In the genomic region with DNA sequence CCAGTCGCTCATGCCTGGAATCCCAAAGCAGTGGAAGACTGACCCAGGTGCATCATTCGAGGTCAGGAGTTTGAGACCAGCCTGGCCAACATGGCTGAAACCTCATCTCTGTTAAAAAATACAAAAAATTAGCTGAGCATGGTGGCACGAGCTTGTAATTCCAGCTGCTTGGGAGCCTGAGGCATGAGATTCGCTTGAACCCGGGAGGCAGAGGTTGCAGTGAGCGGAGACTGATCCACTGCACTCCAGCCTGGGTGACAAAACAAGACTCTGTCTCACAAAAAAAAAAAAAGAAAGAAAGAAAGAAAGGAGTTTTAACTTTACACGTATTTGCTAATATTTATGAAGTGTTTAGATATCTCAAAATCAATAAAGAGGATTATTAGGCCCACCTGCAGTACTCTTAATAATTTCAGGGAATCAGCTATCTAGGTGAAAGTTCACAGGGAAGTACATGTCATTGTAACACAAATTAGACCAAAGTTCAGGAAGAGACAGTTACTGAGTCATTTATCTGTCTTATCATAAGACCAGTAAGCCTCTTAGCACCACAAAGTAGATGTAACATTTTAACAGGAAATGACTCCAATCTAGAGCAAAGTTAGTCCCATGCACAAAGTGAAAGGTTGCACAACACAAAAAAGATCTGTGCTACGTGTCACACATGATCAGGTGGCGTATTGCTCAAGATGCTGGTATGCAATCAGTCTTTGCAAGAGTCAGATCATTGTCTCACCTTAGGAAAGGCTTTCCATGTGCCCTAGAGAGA, we compare ENCODE assay signal across 8 cellular contexts. TPM values are rescaled to one million over a fixed set of nuclear protein-coding genes. Genes with fewer than 3 reads are reported as not detected.
DNase-seq lines count a peak whose midpoint lies in the region; ATAC-seq, FAIRE-seq and TF ChIP-seq lines count a peak whose summit lies in the region.

No MANE protein-coding gene starts in this region.

- H3K9me3 ChIP-seq in RWPE2 (ENCODE audit: severe bottlenecking) (no peaks in the 10 kb centered on the region), HepG2 (ENCODE audit: low read length) (no peaks in the 10 kb centered on the region), suprapubic skin (no peaks in the 10 kb centered on the region)

- FAIRE-seq in HepG2 (lab: Jason Lieb, UNC), result peak; percentile 85

- peak; percentile 28 for DNase-seq in activated T-cell treated with anti-CD3 and anti-CD28 coated beads for 24 hours (ENCODE audit: low read depth)
- DNase-seq in activated T-cell treated with anti-CD3 and anti-CD28 coated beads, Interleukin-2, amount 50 U/mL, for 1 hour, result no peak
- peak; percentile 66 for DNase-seq in RWPE2 (ENCODE audit: low spot score)
- peak; percentile 35 for DNase-seq in astrocyte of the hippocampus (ENCODE audit: low read depth, low spot score)
- peak; percentile 100 for DNase-seq in HepG2 (ENCODE audit: low spot score)
- DNase-seq in suprapubic skin (ENCODE audit: low spot score in 2 of 2), result peak in 1 of 2 donors; percentile 86
- DNase-seq in DMS114 treated with DMSO at 0.1 percent for 48 hours (lab: John Stamatoyannopoulos, UW; ENCODE audit: unreplicated experiment), result no peak

- H4K20me1 ChIP-seq in HepG2 (ENCODE audit: insufficient read depth, low read length), result no peaks in the 10 kb centered on the region

- peak; percentile 43 for TF ChIP-seq RAD21 in HepG2 (CRISPR knock-in tag; IDR thresholded peaks at IDR 0.05)

- H3K4me1 ChIP-seq in RWPE2 (ENCODE audit: insufficient read depth, poor library complexity, severe bottlenecking) (peaks cover 18% of the 10 kb centered on the region), HepG2 (ENCODE audit: insufficient read depth, low read length) (peaks cover 90% of the 10 kb centered on the region), suprapubic skin (peaks cover 15% of the 10 kb centered on the region)

- no peaks in the 10 kb centered on the region for H3K27me3 ChIP-seq in RWPE2 (ENCODE audit: insufficient read depth, poor library complexity, severe bottlenecking)
- no peaks in the 10 kb centered on the region for H3K27me3 ChIP-seq in HepG2 (ENCODE audit: control insufficient read depth in 1 of 2, insufficient read depth in 2 of 2, low read length in 2 of 2)
- no peaks in the 10 kb centered on the region for H3K27me3 ChIP-seq in suprapubic skin

- TF ChIP-seq EP300 in HepG2 (IDR thresholded peaks at IDR 0.05; ENCODE audit: low read depth in 2 of 2, low read length in 2 of 2) (peak; percentile 99), HepG2 (CRISPR knock-in tag; IDR thresholded peaks at IDR 0.05; ENCODE audit: borderline replicate concordance) (peak; percentile 99), suprapubic skin (IDR thresholded peaks at IDR 0.05) (no peak)

- H2AFZ ChIP-seq in HepG2 (ENCODE audit: low read length), result no peak overlapping the region

- intact Hi-C loops in HepG2 (cut with micrococcal nuclease; ENCODE audit: unreplicated experiment), result no loop called here

- H3K4me3 ChIP-seq in RWPE2 (ENCODE audit: severe bottlenecking), result no peak overlapping the region
- peak overlapping the region in 1 of 3 experiments; percentile 18; a peak in 1 of 6 replicates for H3K4me3 ChIP-seq in HepG2 (replicated peaks in 1 of 3; ENCODE audit: insufficient read depth in 1 of 3, low read depth in 2 of 3, low read length in 3 of 3)
- H3K4me3 ChIP-seq in suprapubic skin, result no peak overlapping the region

- peak overlapping the region; percentile 52 for H3K4me2 ChIP-seq in HepG2 (ENCODE audit: low read depth, low read length)

- peak overlapping the region; percentile 45 for H3K27ac ChIP-seq in RWPE2 (ENCODE audit: poor library complexity, severe bottlenecking)
- H3K27ac ChIP-seq in HepG2 (ENCODE audit: extremely low read length, insufficient read depth, low read length), result peak overlapping the region; percentile 99
- peak overlapping the region; percentile 52 for H3K27ac ChIP-seq in suprapubic skin

- peak overlapping the region; percentile 77 for H3K9ac ChIP-seq in HepG2 (ENCODE audit: insufficient read depth, low read depth, low read length)

- H3K36me3 ChIP-seq in RWPE2 (ENCODE audit: low read depth), result no peaks in the 10 kb centered on the region
- no peaks in the 10 kb centered on the region for H3K36me3 ChIP-seq in HepG2 (replicated peaks in 1 of 2; ENCODE audit: control insufficient read depth in 1 of 2, insufficient read depth in 2 of 2, low read length in 2 of 2)
- H3K36me3 ChIP-seq in suprapubic skin, result no peaks in the 10 kb centered on the region

- BruUV-seq in HepG2 (replicated peaks; lab: Mats Ljungman, UMichigan), result TSS peak; percentile 47

- H3K79me2 ChIP-seq in HepG2 (ENCODE audit: insufficient read depth, low read length), result no peaks in the 10 kb centered on the region

- CTCF ChIA-PET in HepG2 (lab: Yijun Ruan, JAX; ENCODE audit: low intra/inter-chr PET ratio, low total read pairs), result interaction anchor here (0.7 kb wide), 1 partner anchor 199 kb away, joined by 3 read pairs; no protein-coding TSS in a partner anchor

- in situ Hi-C loops in HepG2 (cut with HindIII; ENCODE audit: extremely low pct_ligation_motif_present, low pct_unique_long_range_greater_than_20kb), result no loop called here

- WGBS in HepG2 (ENCODE audit: low lambda C conversion rate), result 21% methylated on average over 9 of the region's 9 CpGs
- 48% methylated on average over 9 of the region's 9 CpGs for WGBS in suprapubic skin

- POLR2A ChIA-PET in HepG2 (lab: Yijun Ruan, JAX), result interaction anchor here (0.9 to 4.9 kb wide), 9 partner anchors 10 to 218 kb away, joined by 3 to 33 read pairs (median 5); a partner anchor contains a TSS

- TF ChIP-seq CTCF in RWPE2 (IDR thresholded peaks at IDR 0.05; ENCODE audit: poor library complexity, severe bottlenecking) (no peak), HepG2 (CRISPR knock-in tag; IDR thresholded peaks at IDR 0.05) (no peak), suprapubic skin (IDR thresholded peaks at IDR 0.05) (no peak)

- TF ChIP-seq POLR2A in HepG2 (IDR thresholded peaks at IDR 0.05; ENCODE audit: insufficient read depth in 1 of 2, low read depth in 2 of 2, low read length in 2 of 2), result peak; percentile 46 to 56; a peak in 3 of 4 replicates
- no peak for TF ChIP-seq POLR2A in suprapubic skin (IDR thresholded peaks at IDR 0.05)

- ATAC-seq in HG03103 (IDR thresholded peaks at IDR 0.05; ENCODE audit: low read depth, unreplicated experiment), result peak; percentile 81
- ATAC-seq in RWPE2 (ENCODE audit: low read depth), result peak; percentile 97
- ATAC-seq in HepG2, result peak; percentile 88

TF ChIP-seq in HepG2, 621 proteins besides CTCF, POLR2A, EP300 and RAD21 (continues in another document):
- peak; percentile 59; the same call in 1 of the 2 replicates for TF ChIP-seq ZNF232 (CRISPR knock-in tag; IDR thresholded peaks at IDR 0.05; ENCODE audit: borderline replicate concordance)

RNA-seq across cellular contexts. Expression of a gene that starts 34.1 kb away (rescaled TPM):
- 173 and 246 TPM in 2 replicates for total RNA-seq in HepG2 (2016; rRNA removed; fragmentation: Illumina TruSeq; extraction: Trizol)
- total RNA-seq in HepG2 (2016; cell fraction: cytosol; rRNA removed; fragmentation: Illumina TruSeq; extraction: Trizol; ENCODE audit: low read depth), result 50.1 and 56.5 TPM in 2 replicates
- 166 and 239 TPM in 2 replicates for total RNA-seq in HepG2 (2016; cell fraction: insoluble cytoplasmic fraction; rRNA removed; fragmentation: Illumina TruSeq; extraction: Trizol)
- total RNA-seq in HepG2 (2016; cell fraction: membrane; rRNA removed; fragmentation: Illumina TruSeq; extraction: Trizol), result 84.9 and 96.5 TPM in 2 replicates
- total RNA-seq in HepG2 (2016; cell fraction: nucleus; rRNA removed; fragmentation: Illumina TruSeq; extraction: Trizol), result 91.2 and 93.1 TPM in 2 replicates
- polyA plus RNA-seq in HepG2 (2011; rRNA removed), result 822 and 951 TPM in 2 replicates
- polyA plus RNA-seq in HepG2 (2011; cell fraction: cytosol; rRNA removed), result 1,188 and 1,378 TPM in 2 replicates
- 444 and 605 TPM in 2 replicates for polyA plus RNA-seq in HepG2 (2011; cell fraction: nucleus; rRNA removed)
- 656 and 669 TPM in 2 replicates for polyA plus RNA-seq in HepG2 (2012)
- polyA plus RNA-seq in HepG2 (2016; cell fraction: cytosol; fragmentation: Illumina TruSeq; extraction: Trizol; ENCODE audit: low read depth), result 43.1 and 46.9 TPM in 2 replicates
- 237 and 238 TPM in 2 replicates for polyA plus RNA-seq in HepG2 (2016; cell fraction: insoluble cytoplasmic fraction; fragmentation: Illumina TruSeq; extraction: Trizol; ENCODE audit: low read depth)
- 58.7 and 59.1 TPM in 2 replicates for polyA plus RNA-seq in HepG2 (2016; cell fraction: membrane; fragmentation: Illumina TruSeq; extraction: Trizol; ENCODE audit: low read depth)
- 110 and 124 TPM in 2 replicates for polyA plus RNA-seq in HepG2 (2016; cell fraction: nucleus; fragmentation: Illumina TruSeq; extraction: Trizol; ENCODE audit: insufficient read depth, low read depth)
- 19.7 and 3,602 TPM in 2 replicates for polyA minus RNA-seq in HepG2 (2011; rRNA and poly(A)+ RNA removed; ENCODE audit: low replicate concordance)
- 634 and 723 TPM in 2 replicates for polyA minus RNA-seq in HepG2 (2011; cell fraction: cytosol; rRNA and poly(A)+ RNA removed)
- polyA minus RNA-seq in HepG2 (2011; cell fraction: nucleus; rRNA and poly(A)+ RNA removed), result 230 and 413 TPM in 2 replicates
- 100 to 1,000 TPM; 124 to 445 (median 162) TPM for total RNA-seq in suprapubic skin

RNA-seq across cellular contexts. Expression of a gene that starts 58.7 kb away (rescaled TPM):
- total RNA-seq in HepG2 (2016; rRNA removed; fragmentation: Illumina TruSeq; extraction: Trizol), result 31.1 and 51.3 TPM in 2 replicates
- 8.8 and 9.4 TPM in 2 replicates for total RNA-seq in HepG2 (2016; cell fraction: cytosol; rRNA removed; fragmentation: Illumina TruSeq; extraction: Trizol; ENCODE audit: low read depth)
- total RNA-seq in HepG2 (2016; cell fraction: insoluble cytoplasmic fraction; rRNA removed; fragmentation: Illumina TruSeq; extraction: Trizol), result 28.3 and 49.0 TPM in 2 replicates
- 13.2 and 16.4 TPM in 2 replicates for total RNA-seq in HepG2 (2016; cell fraction: membrane; rRNA removed; fragmentation: Illumina TruSeq; extraction: Trizol)
- total RNA-seq in HepG2 (2016; cell fraction: nucleus; rRNA removed; fragmentation: Illumina TruSeq; extraction: Trizol), result 28.7 and 30.6 TPM in 2 replicates
- polyA plus RNA-seq in HepG2 (2011; rRNA removed), result 6.2 and 9.8 TPM in 2 replicates
- 3.9 and 4.5 TPM in 2 replicates for polyA plus RNA-seq in HepG2 (2011; cell fraction: cytosol; rRNA removed)
- 5.5 and 6.2 TPM in 2 replicates for polyA plus RNA-seq in HepG2 (2011; cell fraction: nucleus; rRNA removed)
- polyA plus RNA-seq in HepG2 (2012), result 8.1 and 13.3 TPM in 2 replicates
- polyA plus RNA-seq in HepG2 (2016; cell fraction: cytosol; fragmentation: Illumina TruSeq; extraction: Trizol; ENCODE audit: low read depth), result 0.77 and 1.1 TPM in 2 replicates
- 25.0 and 27.9 TPM in 2 replicates for polyA plus RNA-seq in HepG2 (2016; cell fraction: insoluble cytoplasmic fraction; fragmentation: Illumina TruSeq; extraction: Trizol; ENCODE audit: low read depth)
- polyA plus RNA-seq in HepG2 (2016; cell fraction: membrane; fragmentation: Illumina TruSeq; extraction: Trizol; ENCODE audit: low read depth), result 3.1 and 3.4 TPM in 2 replicates
- polyA plus RNA-seq in HepG2 (2016; cell fraction: nucleus; fragmentation: Illumina TruSeq; extraction: Trizol; ENCODE audit: insufficient read depth, low read depth), result 36.4 and 41.0 TPM in 2 replicates
- polyA minus RNA-seq in HepG2 (2011; rRNA and poly(A)+ RNA removed; ENCODE audit: low replicate concordance), result 10.4 and 16.3 TPM in 2 replicates
- polyA minus RNA-seq in HepG2 (2011; cell fraction: cytosol; rRNA and poly(A)+ RNA removed), result 9.9 and 12.0 TPM in 2 replicates
- 21.0 and 21.8 TPM in 2 replicates for polyA minus RNA-seq in HepG2 (2011; cell fraction: nucleus; rRNA and poly(A)+ RNA removed)
- total RNA-seq in suprapubic skin, result 10 to 100 TPM in 2 of 4 donors, 1 to 10 TPM in 2; 5.6 to 13.7 (median 10.6) TPM

Comparison
In these comparisons a context has a peak if more than half of its experiments do, and no peak if none do; other contexts are left out.
1. DNase-seq: peak in activated T-cell treated with anti-CD3 and anti-CD28 coated beads for 24 hours (single experiment), RWPE2 (single experiment), astrocyte of the hippocampus (single experiment) and HepG2 (single experiment); none in activated T-cell treated with anti-CD3 and anti-CD28 coated beads, Interleukin-2, amount 50 U/mL, for 1 hour (single experiment) and DMS114 treated with DMSO at 0.1 percent for 48 hours (single experiment).
2. H3K27ac ChIP-seq: peak in every context shown above with its lines; median percentile 99 in HepG2; 52 in suprapubic skin; 45 in RWPE2.
3. POLR2A ChIP-seq: peak in HepG2 (2 of 2); none in suprapubic skin (0 of 2).
4. Peak in every context shown above with its lines, with median percentiles within 50 percentile points of each other: ATAC-seq.